Comparison of ENCODE assay signal across 21 cellular contexts in the genomic region with DNA sequence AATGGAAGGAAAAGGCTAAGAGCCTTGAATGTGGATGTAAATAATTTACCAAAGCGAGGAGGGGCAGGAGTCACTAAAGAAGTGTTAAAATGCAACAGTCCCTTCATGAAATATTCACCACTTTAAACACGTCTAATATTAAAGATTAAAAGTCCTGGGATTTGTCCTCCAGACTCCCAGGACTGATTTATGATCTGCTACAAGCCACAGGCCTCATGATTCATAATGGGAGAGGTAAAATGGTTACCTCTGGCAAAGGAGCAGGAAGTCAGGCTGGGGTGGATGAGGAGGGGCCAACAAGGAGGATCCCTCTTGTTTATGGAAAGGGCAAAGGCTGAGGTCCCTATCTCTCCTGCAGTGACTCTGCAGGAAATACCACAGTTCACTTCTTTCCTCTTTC.
DNase-seq lines count a peak whose midpoint lies in the region; ATAC-seq and TF ChIP-seq lines count a peak whose summit lies in the region.
"Had no signal": no experiment of that assay in that cellular context is flagged by ENCODE, and none has a peak within 500 bp of the region (broad histone marks: within the 10 kb centered on the region; RNA-seq: fewer than 3 reads in every experiment).

No MANE protein-coding gene starts in this region.

- no peaks in the 10 kb centered on the region for H3K9me3 ChIP-seq in psoas muscle
- H3K9me3 ChIP-seq: esophagus squamous epithelium, prostate gland, spleen, vagina had no signal

- H3K79me2 ChIP-seq in GM23338 (replicated peaks; ENCODE audit: insufficient read depth): no peaks in the 10 kb centered on the region

- 46 to 56% (median 50%) methylated on average over 2 of the region's 2 CpGs for WGBS in psoas muscle, 3 donors

- H3K4me1 ChIP-seq in GM23338 (ENCODE audit: insufficient read depth) (peaks cover 9% of the 10 kb centered on the region), psoas muscle (no peaks in the 10 kb centered on the region)
- H3K4me1 ChIP-seq: esophagus squamous epithelium, prostate gland, spleen, vagina had no signal

- H4K20me1 ChIP-seq in GM23338 (replicated peaks; ENCODE audit: insufficient read depth): no peaks in the 10 kb centered on the region

- H3K27ac Mint-ChIP-seq in GM23338 (peak overlapping the region; percentile 49; the same call in 1 of the 2 replicates), nephron (peak overlapping the region in 2 of 3 experiments; percentile 14 to 60)
- H3K27ac Mint-ChIP-seq: CD8-positive, alpha-beta T cell; T-cell had no signal

- H3K4me2 ChIP-seq in GM23338: no peak overlapping the region

- H3K27me3 Mint-ChIP-seq in GM23338 (ENCODE audit: insufficient read depth, low read depth, poor library complexity) (peaks cover 5% of the 10 kb centered on the region), nephron (ENCODE audit: low read depth) (peaks cover 3% of the 10 kb centered on the region)
- H3K27me3 Mint-ChIP-seq: central memory CD8-positive, alpha-beta T cell had no signal

- H2AFZ ChIP-seq in GM23338: no peak overlapping the region

- H3K4me3 Mint-ChIP-seq in GM23338 (no peak overlapping the region), nephron (no peak overlapping the region)
- H3K4me3 Mint-ChIP-seq: CD8-positive, alpha-beta T cell; central memory CD8-positive, alpha-beta T cell; T-cell had no signal

- intact Hi-C loops in psoas muscle (cut with DNase I): no loop called here

- no peak overlapping the region for H3K27ac ChIP-seq in GM23338 (ENCODE audit: low read depth)
- no peak overlapping the region for H3K27ac ChIP-seq in psoas muscle
- H3K27ac ChIP-seq: esophagus squamous epithelium, prostate gland, spleen, vagina had no signal

- no peaks in the 10 kb centered on the region for H3K9me3 Mint-ChIP-seq in GM23338
- no peaks in the 10 kb centered on the region for H3K9me3 Mint-ChIP-seq in nephron
- H3K9me3 Mint-ChIP-seq: CD8-positive, alpha-beta T cell had no signal

- H3F3A ChIP-seq in GM23338 (replicated peaks; ENCODE audit: low read depth): no peaks in the 10 kb centered on the region

- DNase-seq in GM23338 (ENCODE audit: low spot score): peak; percentile 40
- DNase-seq in RPMI7951 (ENCODE audit: low read depth): peak; percentile 1
- peak; percentile 86 for DNase-seq in glomerular visceral epithelial cell (ENCODE audit: extremely low spot score)
- DNase-seq in psoas muscle: no peak
- DNase-seq in stimulated activated CD4-positive, alpha-beta T cell treated with anti-CD3 and anti-CD28 coated beads, Interleukin-2, amount 100 ng/mL, for 48 hours: no peak
- no peak for DNase-seq in NCI-H510A (lab: John Stamatoyannopoulos, UW)
- DNase-seq: activated CD4-positive, alpha-beta T cell treated with anti-CD3 and anti-CD28 coated beads, Interleukin-2, amount 50 U/mL, for 4 hours; activated gamma-delta T cell; CD8-positive, alpha-beta T cell; DMS79 treated with DMSO at 0.1 percent for 48 hours; esophagus squamous epithelium; NCI-H524 treated with DMSO at 0.1 percent for 48 hours; SHP77; spleen; stimulated activated CD8-positive, alpha-beta memory T cell treated with anti-CD3 and anti-CD28 coated beads, Interleukin-4, amount 100 ng/mL, for 48 hours; T-cell had no signal

- peak; percentile 67 for ATAC-seq in GM23338
- no peak for ATAC-seq in psoas muscle
- no peak for ATAC-seq in GM21723 (IDR thresholded peaks at IDR 0.05; ENCODE audit: unreplicated experiment)
- ATAC-seq: CD8-positive, alpha-beta T cell; T-cell had no signal

- H3K36me3 ChIP-seq in GM23338 (ENCODE audit: insufficient read depth) (no peaks in the 10 kb centered on the region), psoas muscle (ENCODE audit: insufficient read depth in 1 of 2, low read depth in 1 of 2) (no peaks in the 10 kb centered on the region)
- H3K36me3 ChIP-seq: esophagus squamous epithelium, prostate gland, spleen, vagina had no signal

- no peaks in the 10 kb centered on the region for H3K9me2 ChIP-seq in GM23338 (ENCODE audit: insufficient read depth)

- TF ChIP-seq CTCF in GM23338 (conservative IDR thresholded peaks at IDR 0.05; ENCODE audit: low read depth in 2 of 2) (no peak), nephron (IDR thresholded peaks at IDR 0.05; ENCODE audit: unreplicated experiment in 3 of 3) (no peak), psoas muscle (IDR thresholded peaks at IDR 0.05) (no peak)

- no peak overlapping the region for H3K4me3 ChIP-seq in GM23338
- no peak overlapping the region for H3K4me3 ChIP-seq in psoas muscle
- H3K4me3 ChIP-seq: esophagus squamous epithelium, prostate gland, spleen, vagina had no signal

- no peaks in the 10 kb centered on the region for H3K27me3 ChIP-seq in GM23338 (ENCODE audit: insufficient read depth)
- H3K27me3 ChIP-seq in psoas muscle (ENCODE audit: insufficient read depth in 3 of 3, low read length in 2 of 3): no peaks in the 10 kb centered on the region
- H3K27me3 ChIP-seq: esophagus squamous epithelium, spleen, vagina had no signal

- H3K36me3 Mint-ChIP-seq in GM23338 (ENCODE audit: low read depth) (no peaks in the 10 kb centered on the region), nephron (ENCODE audit: low read depth) (no peaks in the 10 kb centered on the region)
- H3K36me3 Mint-ChIP-seq: CD8-positive, alpha-beta T cell; T-cell had no signal

- peaks cover 15% of the 10 kb centered on the region for H3K4me1 Mint-ChIP-seq in GM23338
- peaks cover 11% of the 10 kb centered on the region for H3K4me1 Mint-ChIP-seq in nephron
- H3K4me1 Mint-ChIP-seq: central memory CD8-positive, alpha-beta T cell; T-cell had no signal

TF ChIP-seq in GM23338, 12 proteins besides CTCF, POLR2A, EP300 and RAD21:
- no peak for TF ChIP-seq ZNF462 (CRISPR knock-in tag; IDR thresholded peaks at IDR 0.05)

Comparison
In these comparisons a context has a peak if more than half of its experiments do, and no peak if none do; other contexts are left out.
1. DNase-seq: peak in GM23338 (single experiment), RPMI7951 (single experiment) and glomerular visceral epithelial cell (single experiment); none in psoas muscle (0 of 2), stimulated activated CD4-positive, alpha-beta T cell treated with anti-CD3 and anti-CD28 coated beads, Interleukin-2, amount 100 ng/mL, for 48 hours (0 of 2) and NCI-H510A (single experiment).